17 cellular contexts compared by ENCODE assay signal in the genomic region with DNA sequence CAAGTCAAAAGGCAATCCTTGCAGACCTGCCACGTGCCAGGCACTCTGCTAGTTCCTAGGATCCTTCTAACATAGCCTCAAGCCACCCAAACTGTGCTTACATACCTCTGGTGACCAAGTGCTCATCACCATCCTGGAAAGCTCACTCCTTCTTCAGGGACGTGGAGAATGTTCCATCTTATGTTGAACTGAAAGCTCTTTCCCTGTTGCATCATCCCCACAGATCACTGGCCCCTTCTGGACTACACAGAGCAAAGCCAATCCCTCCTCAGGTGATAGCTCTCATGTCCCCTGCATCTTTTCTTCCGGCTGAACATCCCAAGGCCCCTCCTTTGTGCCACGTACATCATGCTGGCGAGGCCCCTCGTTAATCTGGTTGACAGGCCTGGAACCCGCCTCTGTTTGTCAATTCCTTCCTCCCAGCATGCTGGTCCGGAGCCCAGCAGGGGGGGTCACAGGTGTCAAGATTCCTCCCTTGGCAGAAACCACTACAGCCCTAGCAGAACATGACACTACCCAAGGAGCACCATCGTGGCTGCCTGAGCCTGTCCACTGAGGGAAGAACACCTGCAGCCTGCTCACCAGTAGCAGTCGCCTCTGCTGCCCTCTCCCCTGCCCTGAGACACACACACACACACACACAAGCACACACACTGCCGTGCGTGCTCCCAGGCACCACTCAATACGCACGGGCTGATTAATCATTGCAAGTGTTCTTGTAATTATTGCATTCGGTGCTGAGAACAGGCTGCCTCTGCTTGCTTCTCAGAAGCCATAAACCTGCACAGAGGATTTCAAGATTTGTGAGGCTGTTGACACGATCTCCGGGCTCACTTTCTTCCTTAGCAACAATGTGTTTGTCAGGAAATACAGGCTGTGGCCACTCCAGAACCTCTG. TPM values are rescaled to one million over a fixed set of nuclear protein-coding genes. Genes with fewer than 3 reads are reported as not detected.
DNase-seq lines count a peak whose midpoint lies in the region; ATAC-seq, FAIRE-seq and TF ChIP-seq lines count a peak whose summit lies in the region.
"Had no signal": no experiment of that assay in that cellular context is flagged by ENCODE, and none has a peak within 500 bp of the region (broad histone marks: within the 10 kb centered on the region; RNA-seq: fewer than 3 reads in every experiment).

No MANE protein-coding gene starts in this region.

- BruUV-seq in MCF 10A (replicated peaks; lab: Mats Ljungman, UMichigan), result no TSS peak

- CTCF ChIA-PET in naive thymus-derived CD4-positive, alpha-beta T cell (lab: Charles Lee), result no interaction called here
- CTCF ChIA-PET in MCF 10A (lab: Yijun Ruan, JAX), result interaction anchor here (0.8 kb wide), 1 partner anchor 8 kb away, joined by 4 read pairs; no protein-coding TSS in a partner anchor

- no peak for TF ChIP-seq POLR2A in spleen (IDR thresholded peaks at IDR 0.05)

- intact Hi-C loops in spleen (cut with DNase I; ENCODE audit: low total_unique reads) (no loop called here), MCF 10A (cut with micrococcal nuclease) (no loop called here)
- intact Hi-C loops in naive thymus-derived CD4-positive, alpha-beta T cell (cut with micrococcal nuclease), result no loop called here

- no peak overlapping the region for H3K4me3 ChIP-seq in spleen
- no peak overlapping the region for H3K4me3 ChIP-seq in naive thymus-derived CD4-positive, alpha-beta T cell (ENCODE audit: low read length)
- H3K4me3 ChIP-seq: dorsolateral prefrontal cortex, MG63, testis had no signal

- H3K27me3 Mint-ChIP-seq in naive thymus-derived CD4-positive, alpha-beta T cell, result peaks cover 44 to 64% (median 63%) of the 10 kb centered on the region in 5 donors
- peaks cover 66% of the 10 kb centered on the region for H3K27me3 Mint-ChIP-seq in MCF 10A (ENCODE audit: insufficient read depth, unreplicated experiment)

- H3K9me3 Mint-ChIP-seq in naive thymus-derived CD4-positive, alpha-beta T cell, result peaks cover 0 to 5% (median 0%) of the 10 kb centered on the region in 11 donors
- no peaks in the 10 kb centered on the region for H3K9me3 Mint-ChIP-seq in MCF 10A (ENCODE audit: unreplicated experiment)

- peak; percentile 49 for DNase-seq in NCI-H2107 treated with DMSO at 0.1 percent for 48 hours (lab: John Stamatoyannopoulos, UW; ENCODE audit: unreplicated experiment)
- no peak for DNase-seq in NCI-H2107 (lab: John Stamatoyannopoulos, UW)
- peak; percentile 86 for DNase-seq in NCI-H69 (lab: John Stamatoyannopoulos, UW)
- peak; percentile 55 for DNase-seq in spleen
- DNase-seq in naive thymus-derived CD4-positive, alpha-beta T cell, result no peak
- DNase-seq in MCF 10A (ENCODE audit: unreplicated experiment), result no peak
- DNase-seq in HCEC 1CT, result no peak
- DNase-seq: activated CD8-positive, alpha-beta memory T cell treated with anti-CD3 and anti-CD28 coated beads, Interleukin-2, amount 50 U/mL, for 48 hours; DMS 273 treated with DMSO at 0.1 percent for 48 hours; MG63; testis had no signal

- no peak overlapping the region for H3K4me3 Mint-ChIP-seq in naive thymus-derived CD4-positive, alpha-beta T cell
- H3K4me3 Mint-ChIP-seq in MCF 10A (ENCODE audit: unreplicated experiment), result no peak overlapping the region

- H3K9me3 ChIP-seq in spleen, result no peaks in the 10 kb centered on the region
- H3K9me3 ChIP-seq in naive thymus-derived CD4-positive, alpha-beta T cell (ENCODE audit: control insufficient read depth in 2 of 3, low read length in 3 of 3), result no peaks in the 10 kb centered on the region
- H3K9me3 ChIP-seq: MG63, testis had no signal

- no peak overlapping the region for H3K27ac Mint-ChIP-seq in naive thymus-derived CD4-positive, alpha-beta T cell
- H3K27ac Mint-ChIP-seq in MCF 10A (ENCODE audit: low read depth, unreplicated experiment), result no peak overlapping the region

- ATAC-seq in naive thymus-derived CD4-positive, alpha-beta T cell, result no peak

- no peaks in the 10 kb centered on the region for H3K36me3 ChIP-seq in spleen
- no peaks in the 10 kb centered on the region for H3K36me3 ChIP-seq in naive thymus-derived CD4-positive, alpha-beta T cell (ENCODE audit: control insufficient read depth in 2 of 3, insufficient read depth in 3 of 3, low read length in 3 of 3)
- H3K36me3 ChIP-seq: MG63 had no signal

- peak; percentile 94 for FAIRE-seq in islet of Langerhans (lab: Jason Lieb, UNC)
- FAIRE-seq: A204.1, frontal cortex, RCC 7860 had no signal

- H3K4me1 Mint-ChIP-seq in naive thymus-derived CD4-positive, alpha-beta T cell, result peaks cover 0 to 8% (median 0%) of the 10 kb centered on the region in 7 donors
- H3K4me1 Mint-ChIP-seq in MCF 10A (ENCODE audit: insufficient read depth, unreplicated experiment), result no peaks in the 10 kb centered on the region

- no peaks in the 10 kb centered on the region for H3K36me3 Mint-ChIP-seq in naive thymus-derived CD4-positive, alpha-beta T cell
- no peaks in the 10 kb centered on the region for H3K36me3 Mint-ChIP-seq in MCF 10A (ENCODE audit: insufficient read depth, unreplicated experiment)

- 15 to 35% (median 23%) methylated on average over 15 to 17 of the region's 17 CpGs for WGBS in spleen, 5 donors

- no peak for TF ChIP-seq CTCF in spleen (IDR thresholded peaks at IDR 0.05 in 8 of 11, conservative IDR thresholded peaks at IDR 0.05 in 3 of 11)
- no peak for TF ChIP-seq CTCF in MCF 10A (IDR thresholded peaks at IDR 0.05; ENCODE audit: unreplicated experiment)

- peaks cover 0 to 73% (median 4%) of the 10 kb centered on the region in 7 donors for H3K27me3 ChIP-seq in spleen (replicated peaks in 1 of 7)
- H3K27me3 ChIP-seq in naive thymus-derived CD4-positive, alpha-beta T cell (ENCODE audit: control insufficient read depth in 2 of 2, insufficient read depth in 2 of 2, low read length in 2 of 2), result no peaks in the 10 kb centered on the region
- H3K27me3 ChIP-seq: MG63, testis had no signal

- POLR2A ChIA-PET in naive thymus-derived CD4-positive, alpha-beta T cell (lab: Charles Lee), result no interaction called here
- POLR2A ChIA-PET in MCF 10A (lab: Yijun Ruan, JAX), result no interaction called here

- no peak overlapping the region for H3K27ac ChIP-seq in spleen
- H3K27ac ChIP-seq in naive thymus-derived CD4-positive, alpha-beta T cell (ENCODE audit: low read depth, low read length), result no peak overlapping the region
- H3K27ac ChIP-seq: dorsolateral prefrontal cortex, testis had no signal

- H3K4me1 ChIP-seq in spleen, result no peaks in the 10 kb centered on the region
- no peaks in the 10 kb centered on the region for H3K4me1 ChIP-seq in naive thymus-derived CD4-positive, alpha-beta T cell (ENCODE audit: control insufficient read depth in 2 of 2, insufficient read depth in 2 of 2, low read length in 2 of 2)
- H3K4me1 ChIP-seq: testis had no signal

RNA-seq across cellular contexts. Expression of gene KCNK3, which starts 6.3 kb away (rescaled TPM):
- total RNA-seq in spleen (1 to 10 TPM; 1.1 to 6.0 (median 2.9) TPM), MCF 10A (2022) (not detected in 2 replicates)
- 1 to 10 TPM in 1 of 3 donors, under 1 TPM in 2; 0.61 to 1.2 (median 0.83) TPM for polyA plus RNA-seq in spleen
- total RNA-seq in naive thymus-derived CD4-positive, alpha-beta T cell, result not detected
- not detected for polyA plus RNA-seq in naive thymus-derived CD4-positive, alpha-beta T cell

RNA-seq across cellular contexts. Expression of gene CIB4, which starts 45.0 kb away (rescaled TPM):
- total RNA-seq in spleen (not detected), MCF 10A (2022) (not detected in 2 replicates)
- polyA plus RNA-seq in spleen, result not detected
- total RNA-seq in naive thymus-derived CD4-positive, alpha-beta T cell, result not detected
- not detected for polyA plus RNA-seq in naive thymus-derived CD4-positive, alpha-beta T cell
- total RNA-seq: frontal cortex, liver had no signal
- polyA plus RNA-seq: liver had no signal

Comparison
In these comparisons a context has a peak if more than half of its experiments do, and no peak if none do; other contexts are left out.
1. DNase-seq: peak in NCI-H2107 treated with DMSO at 0.1 percent for 48 hours (single experiment), NCI-H69 (single experiment) and spleen (single experiment); none in NCI-H2107 (single experiment), naive thymus-derived CD4-positive, alpha-beta T cell (0 of 9), MCF 10A (single experiment) and HCEC 1CT (single experiment).